In the genomic region with DNA sequence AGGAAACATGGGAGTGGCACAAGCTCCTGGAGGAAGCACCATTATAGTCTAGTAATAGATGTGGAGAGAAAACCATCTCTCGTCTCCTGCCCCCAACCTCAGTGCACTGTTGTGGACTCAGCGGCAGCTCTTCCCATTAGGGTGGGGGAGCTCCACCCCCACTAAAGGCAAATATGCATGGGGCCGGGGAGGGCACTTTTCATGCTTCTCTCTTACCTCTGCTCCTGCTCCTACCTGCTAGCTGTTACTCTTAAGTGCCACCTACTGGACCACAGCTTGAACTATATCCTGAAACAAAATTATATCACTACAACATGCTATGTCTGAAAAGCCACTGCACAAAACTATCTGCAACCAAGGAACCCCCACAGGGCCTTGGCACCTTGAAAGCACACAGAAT, we compare ENCODE assay signal across 1 cellular context.
TF ChIP-seq lines count a peak whose summit lies in the region.

No MANE protein-coding gene starts in this region.

TF ChIP-seq in GM23338, 12 proteins besides CTCF, POLR2A, EP300 and RAD21 (continued from another document):
- TF ChIP-seq, protein P1, sequence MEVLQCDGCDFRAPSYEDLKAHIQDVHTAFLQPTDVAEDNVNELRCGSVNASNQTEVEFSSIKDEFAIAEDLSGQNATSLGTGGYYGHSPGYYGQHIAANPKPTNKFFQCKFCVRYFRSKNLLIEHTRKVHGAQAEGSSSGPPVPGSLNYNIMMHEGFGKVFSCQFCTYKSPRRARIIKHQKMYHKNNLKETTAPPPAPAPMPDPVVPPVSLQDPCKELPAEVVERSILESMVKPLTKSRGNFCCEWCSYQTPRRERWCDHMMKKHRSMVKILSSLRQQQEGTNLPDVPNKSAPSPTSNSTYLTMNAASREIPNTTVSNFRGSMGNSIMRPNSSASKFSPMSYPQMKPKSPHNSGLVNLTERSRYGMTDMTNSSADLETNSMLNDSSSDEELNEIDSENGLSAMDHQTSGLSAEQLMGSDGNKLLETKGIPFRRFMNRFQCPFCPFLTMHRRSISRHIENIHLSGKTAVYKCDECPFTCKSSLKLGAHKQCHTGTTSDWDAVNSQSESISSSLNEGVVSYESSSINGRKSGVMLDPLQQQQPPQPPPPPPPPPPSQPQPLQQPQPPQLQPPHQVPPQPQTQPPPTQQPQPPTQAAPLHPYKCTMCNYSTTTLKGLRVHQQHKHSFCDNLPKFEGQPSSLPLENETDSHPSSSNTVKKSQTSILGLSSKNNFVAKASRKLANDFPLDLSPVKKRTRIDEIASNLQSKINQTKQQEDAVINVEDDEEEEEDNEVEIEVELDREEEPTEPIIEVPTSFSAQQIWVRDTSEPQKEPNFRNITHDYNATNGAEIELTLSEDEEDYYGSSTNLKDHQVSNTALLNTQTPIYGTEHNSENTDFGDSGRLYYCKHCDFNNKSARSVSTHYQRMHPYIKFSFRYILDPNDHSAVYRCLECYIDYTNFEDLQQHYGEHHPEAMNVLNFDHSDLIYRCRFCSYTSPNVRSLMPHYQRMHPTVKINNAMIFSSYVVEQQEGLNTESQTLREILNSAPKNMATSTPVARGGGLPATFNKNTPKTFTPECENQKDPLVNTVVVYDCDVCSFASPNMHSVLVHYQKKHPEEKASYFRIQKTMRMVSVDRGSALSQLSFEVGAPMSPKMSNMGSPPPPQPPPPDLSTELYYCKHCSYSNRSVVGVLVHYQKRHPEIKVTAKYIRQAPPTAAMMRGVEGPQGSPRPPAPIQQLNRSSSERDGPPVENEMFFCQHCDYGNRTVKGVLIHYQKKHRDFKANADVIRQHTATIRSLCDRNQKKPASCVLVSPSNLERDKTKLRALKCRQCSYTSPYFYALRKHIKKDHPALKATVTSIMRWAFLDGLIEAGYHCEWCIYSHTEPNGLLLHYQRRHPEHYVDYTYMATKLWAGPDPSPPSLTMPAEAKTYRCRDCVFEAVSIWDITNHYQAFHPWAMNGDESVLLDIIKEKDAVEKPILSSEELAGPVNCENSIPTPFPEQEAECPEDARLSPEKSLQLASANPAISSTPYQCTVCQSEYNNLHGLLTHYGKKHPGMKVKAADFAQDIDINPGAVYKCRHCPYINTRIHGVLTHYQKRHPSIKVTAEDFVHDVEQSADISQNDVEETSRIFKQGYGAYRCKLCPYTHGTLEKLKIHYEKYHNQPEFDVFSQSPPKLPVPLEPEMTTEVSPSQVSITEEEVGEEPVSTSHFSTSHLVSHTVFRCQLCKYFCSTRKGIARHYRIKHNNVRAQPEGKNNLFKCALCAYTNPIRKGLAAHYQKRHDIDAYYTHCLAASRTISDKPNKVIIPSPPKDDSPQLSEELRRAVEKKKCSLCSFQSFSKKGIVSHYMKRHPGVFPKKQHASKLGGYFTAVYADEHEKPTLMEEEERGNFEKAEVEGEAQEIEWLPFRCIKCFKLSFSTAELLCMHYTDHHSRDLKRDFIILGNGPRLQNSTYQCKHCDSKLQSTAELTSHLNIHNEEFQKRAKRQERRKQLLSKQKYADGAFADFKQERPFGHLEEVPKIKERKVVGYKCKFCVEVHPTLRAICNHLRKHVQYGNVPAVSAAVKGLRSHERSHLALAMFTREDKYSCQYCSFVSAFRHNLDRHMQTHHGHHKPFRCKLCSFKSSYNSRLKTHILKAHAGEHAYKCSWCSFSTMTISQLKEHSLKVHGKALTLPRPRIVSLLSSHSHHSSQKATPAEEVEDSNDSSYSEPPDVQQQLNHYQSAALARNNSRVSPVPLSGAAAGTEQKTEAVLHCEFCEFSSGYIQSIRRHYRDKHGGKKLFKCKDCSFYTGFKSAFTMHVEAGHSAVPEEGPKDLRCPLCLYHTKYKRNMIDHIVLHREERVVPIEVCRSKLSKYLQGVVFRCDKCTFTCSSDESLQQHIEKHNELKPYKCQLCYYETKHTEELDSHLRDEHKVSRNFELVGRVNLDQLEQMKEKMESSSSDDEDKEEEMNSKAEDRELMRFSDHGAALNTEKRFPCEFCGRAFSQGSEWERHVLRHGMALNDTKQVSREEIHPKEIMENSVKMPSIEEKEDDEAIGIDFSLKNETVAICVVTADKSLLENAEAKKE (CRISPR knock-in tag; IDR thresholded peaks at IDR 0.05), result no peak
- TF ChIP-seq, protein P2, sequence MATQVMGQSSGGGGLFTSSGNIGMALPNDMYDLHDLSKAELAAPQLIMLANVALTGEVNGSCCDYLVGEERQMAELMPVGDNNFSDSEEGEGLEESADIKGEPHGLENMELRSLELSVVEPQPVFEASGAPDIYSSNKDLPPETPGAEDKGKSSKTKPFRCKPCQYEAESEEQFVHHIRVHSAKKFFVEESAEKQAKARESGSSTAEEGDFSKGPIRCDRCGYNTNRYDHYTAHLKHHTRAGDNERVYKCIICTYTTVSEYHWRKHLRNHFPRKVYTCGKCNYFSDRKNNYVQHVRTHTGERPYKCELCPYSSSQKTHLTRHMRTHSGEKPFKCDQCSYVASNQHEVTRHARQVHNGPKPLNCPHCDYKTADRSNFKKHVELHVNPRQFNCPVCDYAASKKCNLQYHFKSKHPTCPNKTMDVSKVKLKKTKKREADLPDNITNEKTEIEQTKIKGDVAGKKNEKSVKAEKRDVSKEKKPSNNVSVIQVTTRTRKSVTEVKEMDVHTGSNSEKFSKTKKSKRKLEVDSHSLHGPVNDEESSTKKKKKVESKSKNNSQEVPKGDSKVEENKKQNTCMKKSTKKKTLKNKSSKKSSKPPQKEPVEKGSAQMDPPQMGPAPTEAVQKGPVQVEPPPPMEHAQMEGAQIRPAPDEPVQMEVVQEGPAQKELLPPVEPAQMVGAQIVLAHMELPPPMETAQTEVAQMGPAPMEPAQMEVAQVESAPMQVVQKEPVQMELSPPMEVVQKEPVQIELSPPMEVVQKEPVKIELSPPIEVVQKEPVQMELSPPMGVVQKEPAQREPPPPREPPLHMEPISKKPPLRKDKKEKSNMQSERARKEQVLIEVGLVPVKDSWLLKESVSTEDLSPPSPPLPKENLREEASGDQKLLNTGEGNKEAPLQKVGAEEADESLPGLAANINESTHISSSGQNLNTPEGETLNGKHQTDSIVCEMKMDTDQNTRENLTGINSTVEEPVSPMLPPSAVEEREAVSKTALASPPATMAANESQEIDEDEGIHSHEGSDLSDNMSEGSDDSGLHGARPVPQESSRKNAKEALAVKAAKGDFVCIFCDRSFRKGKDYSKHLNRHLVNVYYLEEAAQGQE (IDR thresholded peaks at IDR 0.05; ENCODE audit: unreplicated experiment), result no peak
